Comparison of ENCODE assay signal across 22 cellular contexts in the genomic region with DNA sequence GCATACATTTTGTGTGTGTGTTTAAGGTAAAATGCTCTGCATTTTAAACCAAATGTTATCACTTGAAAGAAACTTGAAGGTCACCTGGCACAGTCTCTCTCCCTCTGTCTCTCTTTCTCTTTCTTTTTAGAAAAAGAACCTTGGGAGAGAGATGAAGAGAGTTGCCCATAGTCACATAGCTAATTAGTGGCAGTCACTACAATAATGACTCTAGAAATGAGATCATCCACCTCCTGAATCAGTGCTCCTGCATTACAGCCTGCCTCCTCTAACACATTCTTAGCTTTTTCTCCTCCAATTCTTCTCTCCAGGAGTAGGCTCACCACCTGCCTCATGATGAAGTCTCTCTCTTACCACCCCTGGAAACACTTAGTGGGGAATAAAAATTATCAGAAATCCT. TPM values are rescaled to one million over a fixed set of nuclear protein-coding genes. Genes with fewer than 3 reads are reported as not detected.
"Had no signal": no experiment of that assay in that cellular context is flagged by ENCODE, and none has a peak within 500 bp of the region (broad histone marks: within the 10 kb centered on the region; RNA-seq: fewer than 3 reads in every experiment).

No MANE protein-coding gene starts in this region.

- H3K4me1 Mint-ChIP-seq: IgD-negative memory B cell, T-cell had no signal

- ATAC-seq: K562, T-cell had no signal

- H3K27me3 Mint-ChIP-seq: IgD-negative memory B cell had no signal

- H3K27ac Mint-ChIP-seq: IgD-negative memory B cell, T-cell had no signal

- FAIRE-seq: HTR-8/SVneo, K562 had no signal

- H3K36me3 Mint-ChIP-seq: T-cell had no signal

- H3K9me3 Mint-ChIP-seq: T-cell had no signal

- H3K4me3 Mint-ChIP-seq: IgD-negative memory B cell, T-cell had no signal

- DNase-seq: MV-4-11, NCI-H1048, NCI-H1105, NCI-H1417, NCI-H1436 treated with DMSO at 0.1 percent for 48 hours, NCI-H1694, NCI-H187 treated with DMSO at 0.1 percent for 48 hours, NCI-H2029 treated with DMSO at 0.1 percent for 48 hours, NCI-H2171 treated with DMSO at 0.1 percent for 48 hours, NCI-H446, NCI-H510A, NCI-H524 treated with DMSO at 0.1 percent for 48 hours, NCI-H69, NCI-H774, SHP77, SK-N-SH, SW 1271, T-cell had no signal

RNA-seq across cellular contexts. Expression of gene MYH15, which starts 2.5 kb away (rescaled TPM):
- total RNA-seq: SK-MEL-5 had no signal
- polyA plus RNA-seq: IgD-negative memory B cell had no signal
